7 cellular contexts compared by ENCODE assay signal in the genomic region with DNA sequence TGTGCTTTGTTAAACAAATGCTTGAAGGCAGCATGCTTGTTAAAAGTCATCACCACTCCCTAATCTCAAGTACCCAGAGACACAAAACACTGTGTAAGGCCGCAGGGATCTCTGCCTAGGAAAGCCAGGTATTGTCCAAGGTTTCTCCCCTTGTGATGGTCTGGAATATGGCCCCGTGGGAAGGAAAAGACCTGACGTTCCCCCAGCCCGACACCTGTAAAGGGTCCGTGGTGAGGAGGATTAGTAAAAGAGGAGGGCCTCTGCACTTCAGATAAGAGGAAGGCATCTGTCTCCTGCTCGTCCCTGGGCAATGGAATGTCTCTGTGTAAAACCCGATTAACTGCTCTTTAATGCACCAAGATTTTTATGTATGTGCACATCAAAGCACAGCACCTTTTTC. TPM values are rescaled to one million over a fixed set of nuclear protein-coding genes. Genes with fewer than 3 reads are reported as not detected.
A peak's percentile ranks its signal among the peaks of the same experiment; 100 is the strongest.
DNase-seq lines count a peak whose midpoint lies in the region; FAIRE-seq and TF ChIP-seq lines count a peak whose summit lies in the region.
"Not testable (repeated sequence)": the region's sequence is repeated elsewhere in the genome, so short reads cannot be mapped to it uniquely, and the experiment has no call there.

No MANE protein-coding gene starts in this region.

- H3K36me3 ChIP-seq in HUES48 (ENCODE audit: control insufficient read depth, insufficient read depth, low read length) (peaks cover 26% of the 10 kb centered on the region), Loucy (ENCODE audit: insufficient read depth, low read length) (peaks cover 20% of the 10 kb centered on the region; the same call in 1 of the 2 replicates), H1 (ENCODE audit: control insufficient read depth in 2 of 4, insufficient read depth in 4 of 4, low read length in 3 of 4) (peaks cover 3 to 17% (median 10%) of the 10 kb centered on the region in 4 experiments; a peak in 6 of 8 replicates), iPS-18a (ENCODE audit: control insufficient read depth, low read depth, low read length) (peaks cover 22% of the 10 kb centered on the region)

- H3K9ac ChIP-seq in HUES48 (ENCODE audit: low read depth, low read length) (peak overlapping the region; percentile 67), Loucy (ENCODE audit: low read depth, low read length, poor library complexity, severe bottlenecking) (peak overlapping the region; percentile 35), H1 (replicated peaks in 1 of 4; ENCODE audit: extremely low read depth in 1 of 4, low read depth in 3 of 4, low read length in 3 of 4) (peak overlapping the region in 1 of 4 experiments; percentile 13; a peak in 1 of 7 replicates)
- not testable (repeated sequence) for H3K9ac ChIP-seq in iPS-18a (ENCODE audit: low read length)

- DNase-seq in ELF-1 (ENCODE audit: low read depth, low spot score): peak; percentile 25
- DNase-seq in H1 (ENCODE audit: low read depth in 1 of 2, low spot score in 2 of 2): not testable (repeated sequence)

- peak overlapping the region; percentile 59 for H3K27ac ChIP-seq in HUES48 (ENCODE audit: low read depth, low read length)
- peak overlapping the region; percentile 53 for H3K27ac ChIP-seq in VCaP
- H3K27ac ChIP-seq in H1 (ENCODE audit: low read depth, low read length): peak overlapping the region; percentile 38; the same call in 1 of the 2 replicates
- H3K27ac ChIP-seq in iPS-18a (ENCODE audit: low read length): not testable (repeated sequence)

- TF ChIP-seq CTCF in Loucy (conservative IDR thresholded peaks at IDR 0.05; ENCODE audit: low read length); VCaP (conservative IDR thresholded peaks at IDR 0.05); H1 (IDR thresholded peaks at IDR 0.05; ENCODE audit: control extremely low read depth in 1 of 3, insufficient read depth in 1 of 3, low read depth in 1 of 3, low read length in 3 of 3); nephron (IDR thresholded peaks at IDR 0.05; ENCODE audit: unreplicated experiment in 3 of 3): not testable (repeated sequence)

- H2BK12ac ChIP-seq in H1 (ENCODE audit: low read depth, low read length): not testable (repeated sequence)

- CTCF ChIA-PET in H1 (lab: Charles Lee; ENCODE audit: partially characterized antibody): not testable (repeated sequence)

- H3F3A ChIP-seq in Loucy (ENCODE audit: low read depth): not testable (repeated sequence)

- H3K18ac ChIP-seq in H1 (ENCODE audit: extremely low read depth, low read length): peak overlapping the region; percentile 75

- H3K9me2 ChIP-seq in Loucy (replicated peaks; ENCODE audit: low read depth, low read length): not testable (repeated sequence)

- peaks cover 10% of the 10 kb centered on the region for H4K20me1 ChIP-seq in Loucy (ENCODE audit: insufficient read depth, low read length, poor library complexity, severe bottlenecking)
- H4K20me1 ChIP-seq in H1 (replicated peaks in 1 of 2; ENCODE audit: control insufficient read depth in 1 of 2, insufficient read depth in 2 of 2, low read length in 2 of 2): not testable (repeated sequence)

- peak overlapping the region in 2 of 3 experiments; percentile 46 to 99 for H3K4me3 Mint-ChIP-seq in nephron

- H3K56ac ChIP-seq in H1 (replicated peaks; ENCODE audit: insufficient read length, low read depth, low read length): not testable (repeated sequence)

- H3K23ac ChIP-seq in H1 (ENCODE audit: insufficient read length): not testable (repeated sequence)

- H3K27me3 Mint-ChIP-seq in nephron (ENCODE audit: low read depth): not testable (repeated sequence)

- not testable (repeated sequence) for H4K91ac ChIP-seq in H1 (replicated peaks; ENCODE audit: insufficient read length, low read length)

- peak overlapping the region; percentile 76; the same call in 1 of the 2 replicates for H2BK5ac ChIP-seq in H1 (ENCODE audit: low read depth, low read length)

- TF ChIP-seq EP300 in H1 (IDR thresholded peaks at IDR 0.05; ENCODE audit: borderline replicate concordance in 1 of 2, low read depth in 2 of 2, low read length in 2 of 2): not testable (repeated sequence)

- H4K5ac ChIP-seq in H1 (ENCODE audit: insufficient read length, low read depth, low read length): not testable (repeated sequence)

- not testable (repeated sequence) for H3K79me1 ChIP-seq in H1 (ENCODE audit: low read depth, low read length)

- 0 out of 2 replicates have a peak overlapping the region, but pooled peaks have one; percentile 11 for H2AK5ac ChIP-seq in H1 (ENCODE audit: low read depth, low read length)

- H3K79me2 ChIP-seq in Loucy (ENCODE audit: insufficient read depth, low read length) (peaks cover 49% of the 10 kb centered on the region), H1 (ENCODE audit: control insufficient read depth in 1 of 2, insufficient read depth in 2 of 2, low read length in 2 of 2) (peaks cover 0 to 57% of the 10 kb centered on the region in 2 experiments)

- not testable (repeated sequence) for FAIRE-seq in H1 (lab: Jason Lieb, UNC)

- H3K4me1 Mint-ChIP-seq in nephron: peaks cover 20% of the 10 kb centered on the region

- not testable (repeated sequence) for H4K8ac ChIP-seq in H1 (ENCODE audit: extremely low read depth, insufficient read depth, low read length)

- H3K4me3 ChIP-seq in HUES48 (ENCODE audit: low read depth, low read length) (peak overlapping the region; percentile 37; the same call in 1 of the 2 replicates), Loucy (ENCODE audit: low read length, poor library complexity, severe bottlenecking) (peak overlapping the region; percentile 90), H1 (ENCODE audit: extremely low read depth in 1 of 4, insufficient read depth in 2 of 4, low read depth in 3 of 4, low read length in 4 of 4) (peak overlapping the region; percentile 10 to 42 (median 24); a peak in 6 of 8 replicates), iPS-18a (ENCODE audit: low read length) (peak overlapping the region; percentile 3)

- not testable (repeated sequence) for H3K23me2 ChIP-seq in H1 (ENCODE audit: low read depth, low read length)

- H2BK15ac ChIP-seq in H1 (ENCODE audit: low read length): not testable (repeated sequence)

- H3K9me3 Mint-ChIP-seq in nephron: peaks cover 25% of the 10 kb centered on the region

- H3K4me2 ChIP-seq in Loucy (ENCODE audit: low read depth, low read length, poor library complexity, severe bottlenecking) (peak overlapping the region; percentile 61), H1 (ENCODE audit: insufficient read depth in 1 of 2, low read depth in 2 of 2, low read length in 2 of 2) (peak overlapping the region; percentile 66 to 82)

- peaks cover 80% of the 10 kb centered on the region for H3K36me3 Mint-ChIP-seq in nephron (ENCODE audit: low read depth)

- H3K4me1 ChIP-seq in HUES48 (ENCODE audit: control insufficient read depth, insufficient read depth, low read length) (peaks cover 26% of the 10 kb centered on the region), Loucy (ENCODE audit: insufficient read depth, low read length, poor library complexity, severe bottlenecking) (peaks cover 25% of the 10 kb centered on the region), H1 (replicated peaks in 1 of 4; ENCODE audit: control insufficient read depth in 3 of 4, insufficient read depth in 4 of 4, low read length in 3 of 4) (peaks cover 4 to 11% (median 9%) of the 10 kb centered on the region in 4 experiments; a peak in 4 of 7 replicates)
- not testable (repeated sequence) for H3K4me1 ChIP-seq in iPS-18a (ENCODE audit: control insufficient read depth, low read depth, low read length)

- H2BK120ac ChIP-seq in H1 (replicated peaks; ENCODE audit: low read depth, low read length): not testable (repeated sequence)

- not testable (repeated sequence) for H3K27ac Mint-ChIP-seq in nephron

- not testable (repeated sequence) for TF ChIP-seq POLR2A in H1 (IDR thresholded peaks at IDR 0.05; ENCODE audit: control extremely low read depth in 1 of 2, low read depth in 2 of 2, low read length in 2 of 2)

- 45% methylated on average over 7 of the region's 7 CpGs; no CpG with 5 or more reads in 1 of the 2 experiments for WGBS in H1 (ENCODE audit: extremely low coverage in 1 of 2, insufficient coverage in 1 of 2, insufficient read length in 1 of 2, insufficient replicate concordance in 2 of 2, low coverage in 1 of 2, low lambda C conversion rate in 2 of 2, missing lambda C conversion rate in 1 of 2), 2 experiments

- H3K4ac ChIP-seq in H1 (replicated peaks; ENCODE audit: insufficient read length, low read depth, low read length): not testable (repeated sequence)

- H3K27me3 ChIP-seq in HUES48 (ENCODE audit: control insufficient read depth, insufficient read depth, low read length); Loucy (ENCODE audit: insufficient read depth, low read length, poor library complexity, severe bottlenecking); H1 (replicated peaks in 1 of 4; ENCODE audit: control insufficient read depth in 3 of 4, extremely low read depth in 1 of 4, insufficient read depth in 3 of 4, low read length in 3 of 4); iPS-18a (ENCODE audit: control insufficient read depth, insufficient read depth, low read length): not testable (repeated sequence)

- not testable (repeated sequence) for H2AFZ ChIP-seq in Loucy (ENCODE audit: low read length); H1 (ENCODE audit: low read length)

- H3K14ac ChIP-seq in H1 (ENCODE audit: insufficient read length): not testable (repeated sequence)

- not testable (repeated sequence) for TF ChIP-seq RAD21 in H1 (IDR thresholded peaks at IDR 0.05 in 1 of 2, conservative IDR thresholded peaks at IDR 0.05 in 1 of 2; ENCODE audit: low read depth in 2 of 2, low read length in 2 of 2)

- POLR2A ChIA-PET in H1 (lab: Charles Lee; ENCODE audit: partially characterized antibody): not testable (repeated sequence)

- not testable (repeated sequence) for H2BK20ac ChIP-seq in H1 (ENCODE audit: low read length)

- not testable (repeated sequence) for H3K9me3 ChIP-seq in HUES48 (ENCODE audit: control insufficient read depth, insufficient read depth, low read length); Loucy (ENCODE audit: insufficient read depth, low read depth, low read length); H1 (ENCODE audit: insufficient read depth in 2 of 2, low read depth in 1 of 2, low read length in 1 of 2); iPS-18a (ENCODE audit: control insufficient read depth, low read depth, low read length)

RNA-seq across cellular contexts. Expression of gene ZNF527, which starts 49.9 kb away (rescaled TPM):
- total RNA-seq in H1 (2021; fragmentation: NEBNext Ultra II Directional; extraction: Animal tissue kit (Norgen Biotek cat#: 25700)): 3.7 and 4.5 TPM in 2 replicates
- 1.3 and 2.1 TPM in 2 replicates for polyA plus RNA-seq in H1 (2011; rRNA removed)
- 1.3 TPM for polyA plus RNA-seq in H1 (2011; cell fraction: cytosol; rRNA removed)
- polyA plus RNA-seq in H1 (2011; cell fraction: nucleus; rRNA removed): 1.4 TPM
- polyA plus RNA-seq in H1 (2012, experiment 1 of 2): 1.4 to 3.1 TPM (median 1.9 TPM) in 4 replicates
- polyA plus RNA-seq in H1 (2012, experiment 2 of 2): 0.28 TPM
- polyA plus RNA-seq in H1 (2013, experiment 1 of 2): 1.7 TPM
- 1.5 TPM for polyA plus RNA-seq in H1 (2013, experiment 2 of 2)
- polyA minus RNA-seq in H1 (2011; rRNA and poly(A)+ RNA removed): 2.6 TPM in 2 replicates
- 2.5 TPM for polyA minus RNA-seq in H1 (2011; cell fraction: cytosol; rRNA and poly(A)+ RNA removed)
- 5.0 TPM for polyA minus RNA-seq in H1 (2011; cell fraction: nucleus; rRNA and poly(A)+ RNA removed)

Comparison
In these comparisons a context has a peak if more than half of its experiments do, and no peak if none do; other contexts are left out.
1. H3K4me3 ChIP-seq: peak in every context shown above with its lines; median percentile 90 in Loucy; 37 in HUES48; 24 in H1; 3 in iPS-18a.